In genomic region chr14:40119321-40119720, GRCh38 we compare ENCODE assay signal across 22 cellular contexts.
A peak's percentile ranks its signal among the peaks of the same experiment; 100 is the strongest.
DNase-seq lines count a peak whose midpoint lies in the region; ATAC-seq, FAIRE-seq and TF ChIP-seq lines count a peak whose summit lies in the region.
"Had no signal": no experiment of that assay in that cellular context is flagged by ENCODE, and none has a peak within 500 bp of the region (broad histone marks: within the 10 kb centered on the region; RNA-seq: fewer than 3 reads in every experiment).

No MANE protein-coding gene starts in this region.

- H3K36me3 ChIP-seq in SU-DHL-6 (ENCODE audit: low read length) = no peaks in the 10 kb centered on the region
- H3K36me3 ChIP-seq: cardiac muscle cell, thyroid gland had no signal

- TF ChIP-seq POLR2A in GM12892 (IDR thresholded peaks at IDR 0.05; ENCODE audit: low read depth, low read length) = no peak

- H3K9ac ChIP-seq in SU-DHL-6 (ENCODE audit: low read length) = peak overlapping the region; percentile 45

- peak overlapping the region; percentile 80 for H2AFZ ChIP-seq in SU-DHL-6 (ENCODE audit: low read depth, low read length, severe bottlenecking)

- DNase-seq in GM12892 (ENCODE audit: insufficient read length) = no peak
- DNase-seq in NCI-H524 treated with DMSO at 0.1 percent for 48 hours (lab: John Stamatoyannopoulos, UW) = no peak
- DNase-seq in D721Med (ENCODE audit: insufficient read length, low spot score) = no peak
- DNase-seq: activated CD4-positive, CD25-positive, alpha-beta regulatory T cell treated with anti-CD3 and anti-CD28 coated beads, Interleukin-2, amount 50 U/mL, for 72 hours; activated CD8-positive, alpha-beta T cell treated with anti-CD3 and anti-CD28 coated beads, Interleukin-2, amount 10 ng/mL, durations not matched to agents 7 days and 5 days; activated gamma-delta T cell; DMS53; left colon; mesenchymal stem cell; MM.1S; naive thymus-derived CD4-positive, alpha-beta T cell; NCI-H1694; NCI-H2171 treated with DMSO at 0.1 percent for 48 hours; NCI-H526 treated with DMSO at 0.1 percent for 48 hours; stimulated activated CD4-positive, alpha-beta T cell treated with anti-CD3 and anti-CD28 coated beads, Interleukin-12 subunit alpha, Interleukin-12 subunit beta, amount 100 ng/mL, for 4 hours; thyroid gland had no signal

- no peaks in the 10 kb centered on the region for H3K27me3 ChIP-seq in SU-DHL-6 (ENCODE audit: low read length)
- H3K27me3 ChIP-seq: cardiac muscle cell, thyroid gland had no signal

- no peaks in the 10 kb centered on the region for H3K9me3 ChIP-seq in SU-DHL-6 (ENCODE audit: insufficient read depth, low read length)
- H3K9me3 ChIP-seq: thyroid gland had no signal

- TF ChIP-seq CTCF in SU-DHL-6 (IDR thresholded peaks at IDR 0.05; ENCODE audit: insufficient read depth, low read length, poor library complexity, severe bottlenecking) (no peak), D721Med (IDR thresholded peaks at IDR 0.05; ENCODE audit: insufficient read depth, missing control alignments) (no peak)

- ATAC-seq in GM19438 (IDR thresholded peaks at IDR 0.05; ENCODE audit: low read depth, unreplicated experiment) (peak; percentile 33), HG02981 (IDR thresholded peaks at IDR 0.05; ENCODE audit: unreplicated experiment) (peak; percentile 1), HG03442 (IDR thresholded peaks at IDR 0.05; ENCODE audit: unreplicated experiment) (no peak)
- ATAC-seq: activated CD8-positive, alpha-beta T cell treated with anti-CD3 and anti-CD28 coated beads, Interleukin-2, amount 10 ng/mL, durations not matched to agents 7 days and 5 days; left colon; naive thymus-derived CD4-positive, alpha-beta T cell; Right ventricle myocardium inferior had no signal

- H3K79me2 ChIP-seq in SU-DHL-6 (ENCODE audit: insufficient read depth, low read length) = no peaks in the 10 kb centered on the region

- FAIRE-seq in GM12892 (lab: Jason Lieb, UNC) (no peak), D721Med (lab: Jason Lieb, UNC) (no peak)

- peak overlapping the region; percentile 98 for H3K27ac ChIP-seq in SU-DHL-6 (ENCODE audit: low read depth, low read length)
- H3K27ac ChIP-seq: cardiac muscle cell, thyroid gland had no signal

- peaks cover 28% of the 10 kb centered on the region for H3F3A ChIP-seq in SU-DHL-6 (ENCODE audit: insufficient read depth)

- no peaks in the 10 kb centered on the region for H3K9me2 ChIP-seq in SU-DHL-6 (replicated peaks; ENCODE audit: insufficient read depth, low read length)

- H3K4me3 ChIP-seq in SU-DHL-6 (ENCODE audit: insufficient read depth, low read length, poor library complexity, severe bottlenecking) = peak overlapping the region; percentile 36
- H3K4me3 ChIP-seq: cardiac muscle cell, thyroid gland had no signal

- peak overlapping the region; percentile 85 for H3K4me2 ChIP-seq in SU-DHL-6 (ENCODE audit: low read depth, low read length, poor library complexity, severe bottlenecking)

- no peaks in the 10 kb centered on the region for H4K20me1 ChIP-seq in SU-DHL-6 (ENCODE audit: low read depth, low read length)
